Comparison of ENCODE assay signal across 1 cellular context in the genomic region with DNA sequence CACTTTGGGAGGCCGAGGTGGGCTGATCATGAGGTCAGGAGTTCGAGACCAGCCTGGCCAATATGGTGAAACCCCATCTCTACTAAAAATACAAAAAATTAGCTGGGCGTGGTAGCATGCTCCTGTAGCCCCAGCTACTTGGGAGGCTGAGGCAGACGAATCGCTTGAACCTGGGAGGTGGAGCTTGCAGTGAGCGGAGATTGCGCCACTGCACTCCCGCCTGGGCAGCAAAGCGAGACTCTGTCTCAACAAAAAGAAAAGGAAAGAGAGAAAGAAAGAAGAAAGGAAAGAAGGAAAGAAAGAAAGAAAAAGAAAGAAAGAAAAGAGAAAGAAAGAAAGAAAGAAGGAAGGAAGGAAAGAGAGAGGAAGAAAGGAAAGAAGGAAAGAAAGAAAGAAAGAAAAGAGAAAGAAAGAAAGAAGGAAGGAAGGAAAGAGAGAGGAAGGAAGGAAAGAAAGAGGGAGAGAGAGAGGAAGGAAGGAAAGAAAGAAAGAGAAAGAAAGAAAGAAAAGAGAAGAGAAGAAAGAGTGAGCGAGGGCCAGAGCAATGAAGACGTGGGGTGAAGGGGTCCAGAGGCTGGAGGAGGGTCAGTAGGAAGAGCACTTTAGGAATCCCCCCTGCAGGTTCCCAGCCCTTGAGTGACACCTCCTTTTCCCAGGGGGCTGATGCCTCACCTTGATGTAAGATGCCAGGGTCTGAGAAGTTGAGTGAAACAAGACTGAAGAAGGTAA.
TF ChIP-seq lines count a peak whose summit lies in the region.

No MANE protein-coding gene starts in this region.

TF ChIP-seq in GM12878, 131 proteins besides CTCF, POLR2A, EP300 and RAD21:
- TF ChIP-seq, protein P1, sequence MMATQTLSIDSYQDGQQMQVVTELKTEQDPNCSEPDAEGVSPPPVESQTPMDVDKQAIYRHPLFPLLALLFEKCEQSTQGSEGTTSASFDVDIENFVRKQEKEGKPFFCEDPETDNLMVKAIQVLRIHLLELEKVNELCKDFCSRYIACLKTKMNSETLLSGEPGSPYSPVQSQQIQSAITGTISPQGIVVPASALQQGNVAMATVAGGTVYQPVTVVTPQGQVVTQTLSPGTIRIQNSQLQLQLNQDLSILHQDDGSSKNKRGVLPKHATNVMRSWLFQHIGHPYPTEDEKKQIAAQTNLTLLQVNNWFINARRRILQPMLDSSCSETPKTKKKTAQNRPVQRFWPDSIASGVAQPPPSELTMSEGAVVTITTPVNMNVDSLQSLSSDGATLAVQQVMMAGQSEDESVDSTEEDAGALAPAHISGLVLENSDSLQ (IDR thresholded peaks at IDR 0.05): peak; percentile 66
